ENCODE assay signal across 8 cellular contexts in genomic region chr4:107734120-107734519, GRCh38. TPM values are rescaled to one million over a fixed set of nuclear protein-coding genes. Genes with fewer than 3 reads are reported as not detected.
A peak's percentile ranks its signal among the peaks of the same experiment; 100 is the strongest.
DNase-seq lines count a peak whose midpoint lies in the region; ATAC-seq, FAIRE-seq and TF ChIP-seq lines count a peak whose summit lies in the region.

No MANE protein-coding gene starts in this region.

- TF ChIP-seq POLR2A in A549 (IDR thresholded peaks at IDR 0.05; ENCODE audit: low read length) (no peak), esophagus squamous epithelium (IDR thresholded peaks at IDR 0.05) (no peak)

- intact Hi-C loops in esophagus squamous epithelium (cut with DNase I) = no loop called here

- no peak for TF ChIP-seq EP300 in A549 (IDR thresholded peaks at IDR 0.05)

- H3K27me3 ChIP-seq in MM.1S (replicated peaks; ENCODE audit: insufficient read depth, low read length) = no peaks in the 10 kb centered on the region
- H3K27me3 ChIP-seq in esophagus squamous epithelium = no peaks in the 10 kb centered on the region

- H2AFZ ChIP-seq in MM.1S (ENCODE audit: low read length) = no peak overlapping the region

- H3K9ac ChIP-seq in MM.1S (ENCODE audit: low read length) = no peak overlapping the region

- H4K20me1 ChIP-seq in MM.1S (ENCODE audit: insufficient read depth, low read length) = no peaks in the 10 kb centered on the region

- peak in 1 of 2 experiments; percentile 4 for DNase-seq in A549 (ENCODE audit: low read depth in 1 of 2, low spot score in 1 of 2)
- peak; percentile 12 for DNase-seq in GM12865 (ENCODE audit: low read depth)
- no peak for DNase-seq in MM.1S
- peak; percentile 39 for DNase-seq in endothelial cell (ENCODE audit: low spot score)
- DNase-seq in esophagus squamous epithelium (lab: John Stamatoyannopoulos, UW) = no peak
- DNase-seq in EL = no peak
- DNase-seq in stimulated activated CD4-positive, alpha-beta T cell treated with anti-CD3 and anti-CD28 coated beads, Interleukin-4, amount 100 ng/mL, for 24 hours = no peak
- DNase-seq in putamen (ENCODE audit: low spot score) = no peak

- CTCF ChIA-PET in A549 (lab: Yijun Ruan, JAX) = no interaction called here

- no peaks in the 10 kb centered on the region for H3K9me3 Mint-ChIP-seq in endothelial cell (ENCODE audit: unreplicated experiment)

- no peaks in the 10 kb centered on the region for H3K9me3 ChIP-seq in A549
- H3K9me3 ChIP-seq in MM.1S (replicated peaks; ENCODE audit: insufficient read depth, low read length) = no peaks in the 10 kb centered on the region
- no peaks in the 10 kb centered on the region for H3K9me3 ChIP-seq in esophagus squamous epithelium

- H3K4me3 ChIP-seq in A549 (no peak overlapping the region), GM12865 (ENCODE audit: low read depth, low read length) (no peak overlapping the region), MM.1S (ENCODE audit: low read length) (no peak overlapping the region), esophagus squamous epithelium (no peak overlapping the region)

- FAIRE-seq in A549 (lab: Jason Lieb, UNC) = no peak

- H3K36me3 Mint-ChIP-seq in endothelial cell (ENCODE audit: low read depth, unreplicated experiment) = no peaks in the 10 kb centered on the region

- no peaks in the 10 kb centered on the region for H3K79me2 ChIP-seq in MM.1S (ENCODE audit: low read length)

- peak overlapping the region; percentile 80 for H3K27ac Mint-ChIP-seq in endothelial cell (ENCODE audit: unreplicated experiment)

- H3K27me3 Mint-ChIP-seq in endothelial cell (ENCODE audit: unreplicated experiment) = peaks cover 2% of the 10 kb centered on the region

- 2% methylated on average over 3 of the region's 3 CpGs for WGBS in A549 (ENCODE audit: missing lambda C conversion rate)
- 43 to 54% methylated on average over 3 of the region's 3 CpGs for WGBS in esophagus squamous epithelium, 2 donors

- H3K4me1 ChIP-seq in A549 = no peaks in the 10 kb centered on the region
- H3K4me1 ChIP-seq in MM.1S (ENCODE audit: low read length) = peaks cover 28% of the 10 kb centered on the region
- H3K4me1 ChIP-seq in esophagus squamous epithelium = no peaks in the 10 kb centered on the region

- POLR2A ChIA-PET in A549 (lab: Yijun Ruan, JAX) = no interaction called here

- no peak overlapping the region for H3K4me2 ChIP-seq in A549
- H3K4me2 ChIP-seq in MM.1S (ENCODE audit: low read depth, low read length) = no peak overlapping the region

- H3K4me1 Mint-ChIP-seq in endothelial cell (ENCODE audit: unreplicated experiment) = peaks cover 72% of the 10 kb centered on the region

- no peak overlapping the region for H3K27ac ChIP-seq in A549
- H3K27ac ChIP-seq in MM.1S (ENCODE audit: low read length) = no peak overlapping the region
- H3K27ac ChIP-seq in esophagus squamous epithelium = no peak overlapping the region

- H3K36me3 ChIP-seq in MM.1S (replicated peaks; ENCODE audit: insufficient read depth, low read length) (no peaks in the 10 kb centered on the region), esophagus squamous epithelium (no peaks in the 10 kb centered on the region)

- H3K9me2 ChIP-seq in MM.1S (replicated peaks; ENCODE audit: insufficient read depth, low read length) = no peaks in the 10 kb centered on the region

- no peak for TF ChIP-seq CTCF in A549 (IDR thresholded peaks at IDR 0.05)
- peak; percentile 26 for TF ChIP-seq CTCF in GM12865 (IDR thresholded peaks at IDR 0.05; ENCODE audit: insufficient read depth, low read depth, low read length, missing control alignments)
- peak; percentile 17; the same call in 1 of the 2 replicates for TF ChIP-seq CTCF in MM.1S (IDR thresholded peaks at IDR 0.05; ENCODE audit: low read length)
- TF ChIP-seq CTCF in endothelial cell (IDR thresholded peaks at IDR 0.05; ENCODE audit: unreplicated experiment) = no peak
- TF ChIP-seq CTCF in esophagus squamous epithelium (IDR thresholded peaks at IDR 0.05) = peak in 1 of 6 experiments; percentile 20

- H3F3A ChIP-seq in MM.1S (ENCODE audit: insufficient read depth, low read length) = peaks cover 9% of the 10 kb centered on the region

- peak overlapping the region; percentile 31 for H3K4me3 Mint-ChIP-seq in endothelial cell (ENCODE audit: unreplicated experiment)

- ATAC-seq in A549 = peak; percentile 37 to 77; a peak in 3 of 6 replicates

- no peak for TF ChIP-seq RAD21 in A549 (conservative IDR thresholded peaks at IDR 0.05 in 1 of 2, IDR thresholded peaks at IDR 0.05 in 1 of 2)

TF ChIP-seq in A549, 52 proteins besides CTCF, POLR2A, EP300 and RAD21:
- no peak for TF ChIP-seq FOSB (CRISPR knock-in tag; IDR thresholded peaks at IDR 0.05)
- TF ChIP-seq MAZ (IDR thresholded peaks at IDR 0.05; ENCODE audit: borderline replicate concordance, low read depth, low read length) = no peak
- TF ChIP-seq HES2 (IDR thresholded peaks at IDR 0.05) = no peak
- TF ChIP-seq HOXB5 (CRISPR knock-in tag; IDR thresholded peaks at IDR 0.05) = no peak

RNA-seq across cellular contexts. Expression of gene PAPSS1, which starts 14.1 kb away (rescaled TPM):
- 42.9 and 52.5 TPM in 2 replicates for polyA plus RNA-seq in A549 (2011; rRNA removed)
- polyA plus RNA-seq in A549 (2012; cell fraction: cytosol; rRNA removed) = 24.6 and 25.1 TPM in 2 replicates
- 19.1 and 27.5 TPM in 2 replicates for polyA plus RNA-seq in A549 (2012; cell fraction: nucleus; rRNA removed)
- polyA plus RNA-seq in A549 (2017; fragmentation: RNase III; extraction: RNeasy Plus Mini Kit Qiagen cat#74134 plus additional on column Dnase treatment) = 46.1 to 49.0 TPM (median 47.3 TPM) in 3 replicates
- 31.3 and 39.0 TPM in 2 replicates for polyA minus RNA-seq in A549 (2011; rRNA and poly(A)+ RNA removed)
- 450 TPM for total RNA-seq in endothelial cell (ENCODE audit: unreplicated experiment)
- 10 to 100 TPM; 30.8 to 54.1 (median 36.0) TPM for total RNA-seq in esophagus squamous epithelium

Comparison
In these comparisons a context has a peak if more than half of its experiments do, and no peak if none do; other contexts are left out.
1. DNase-seq: peak in GM12865 (single experiment) and endothelial cell (single experiment); none in MM.1S (single experiment), esophagus squamous epithelium (single experiment), EL (single experiment), stimulated activated CD4-positive, alpha-beta T cell treated with anti-CD3 and anti-CD28 coated beads, Interleukin-4, amount 100 ng/mL, for 24 hours (single experiment) and putamen (single experiment).
2. CTCF ChIP-seq: peak in GM12865 (single experiment) and MM.1S (single experiment); none in A549 (single experiment) and endothelial cell (single experiment).